Comparison of ENCODE assay signal across 15 cellular contexts in the genomic region with DNA sequence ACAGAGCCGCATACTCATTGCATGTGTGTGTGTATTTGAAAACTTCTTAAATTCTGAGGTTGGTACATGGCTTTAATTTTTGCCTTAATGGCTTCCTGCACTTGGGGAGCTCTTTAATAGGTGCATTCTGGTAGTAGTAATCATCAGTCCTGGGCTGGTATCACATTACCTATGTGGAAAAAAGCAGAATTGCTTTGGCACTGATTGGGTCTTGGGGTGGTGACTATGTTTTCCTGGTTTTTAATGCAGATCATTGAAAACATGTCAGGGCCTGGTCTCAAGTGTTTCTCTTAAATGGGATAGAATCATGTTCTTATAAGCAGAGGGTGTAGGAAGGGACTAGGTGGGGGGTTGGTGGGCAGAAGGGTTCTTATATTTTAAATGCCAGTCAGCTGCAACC.
DNase-seq lines count a peak whose midpoint lies in the region; ATAC-seq, FAIRE-seq and TF ChIP-seq lines count a peak whose summit lies in the region.
"Had no signal": no experiment of that assay in that cellular context is flagged by ENCODE, and none has a peak within 500 bp of the region (broad histone marks: within the 10 kb centered on the region; RNA-seq: fewer than 3 reads in every experiment).

No MANE protein-coding gene starts in this region.

- H3K27me3 ChIP-seq in bronchial epithelial cell (ENCODE audit: control insufficient read depth, insufficient read depth, low read length) (no peaks in the 10 kb centered on the region), testis (no peaks in the 10 kb centered on the region)
- H3K27me3 ChIP-seq: BLaER1, SJCRH30 had no signal

- no peaks in the 10 kb centered on the region for H3K4me1 ChIP-seq in testis
- H3K4me1 ChIP-seq: BLaER1, SJCRH30 had no signal

- no peak for TF ChIP-seq CTCF in bronchial epithelial cell (IDR thresholded peaks at IDR 0.05; ENCODE audit: insufficient read depth, low read length, severe bottlenecking)
- TF ChIP-seq CTCF in testis (IDR thresholded peaks at IDR 0.05) = no peak

- H3K9me3 ChIP-seq in testis = no peaks in the 10 kb centered on the region
- H3K9me3 ChIP-seq: BLaER1, SJCRH30 had no signal

- ATAC-seq in left cardiac atrium = no peak

- FAIRE-seq in bronchial epithelial cell (lab: Jason Lieb, UNC) = no peak

- 100% methylated on average over 1 of the region's 1 CpG for WGBS in testis, 2 donors

- intact Hi-C loops in left cardiac atrium (cut with DNase I) = no loop called here
- intact Hi-C loops in testis (cut with DNase I; ENCODE audit: low total_unique reads) = no loop called here

- H3K4me3 ChIP-seq in bronchial epithelial cell (ENCODE audit: low read depth, low read length) (no peak overlapping the region), testis (no peak overlapping the region)
- H3K4me3 ChIP-seq: BLaER1, SJCRH30 had no signal

- no peak overlapping the region for H3K27ac ChIP-seq in testis
- H3K27ac ChIP-seq: BLaER1, RWPE1, SJCRH30 had no signal

- DNase-seq in DMS79 (lab: John Stamatoyannopoulos, UW) (peak; percentile 69), NCI-H1105 treated with DMSO at 0.1 percent for 48 hours (lab: John Stamatoyannopoulos, UW) (peak; percentile 93), NCI-H2107 treated with DMSO at 0.1 percent for 48 hours (lab: John Stamatoyannopoulos, UW; ENCODE audit: unreplicated experiment) (peak; percentile 54), bronchial epithelial cell (ENCODE audit: low read depth) (peak; percentile 93), left cardiac atrium (no peak), testis (no peak)
- no peak for DNase-seq in stimulated activated CD4-positive, alpha-beta T cell treated with anti-CD3 and anti-CD28 coated beads, Interleukin-15, amount 100 ng/mL, for 24 hours
- DNase-seq: CD8-positive, alpha-beta memory T cell; KG1; NCI-H510A; NK-92 treated with Interleukin-12 subunit alpha and Interleukin-12 subunit beta, amount 100 ng/mL, for 24 hours; OCI-M1; SJCRH30 had no signal

- no peak for TF ChIP-seq POLR2A in testis (IDR thresholded peaks at IDR 0.05)

- H3K36me3 ChIP-seq in bronchial epithelial cell (ENCODE audit: control insufficient read depth, insufficient read depth, low read length) (no peaks in the 10 kb centered on the region), testis (ENCODE audit: low read depth, missing control alignments) (no peaks in the 10 kb centered on the region)
- H3K36me3 ChIP-seq: SJCRH30 had no signal

Comparison
In these comparisons a context has a peak if more than half of its experiments do, and no peak if none do; other contexts are left out.
1. DNase-seq: peak in DMS79 (single experiment), NCI-H1105 treated with DMSO at 0.1 percent for 48 hours (single experiment), NCI-H2107 treated with DMSO at 0.1 percent for 48 hours (single experiment) and bronchial epithelial cell (single experiment); none in stimulated activated CD4-positive, alpha-beta T cell treated with anti-CD3 and anti-CD28 coated beads, Interleukin-15, amount 100 ng/mL, for 24 hours (single experiment), left cardiac atrium (single experiment) and testis (single experiment).